10 cellular contexts compared by ENCODE assay signal in the genomic region with DNA sequence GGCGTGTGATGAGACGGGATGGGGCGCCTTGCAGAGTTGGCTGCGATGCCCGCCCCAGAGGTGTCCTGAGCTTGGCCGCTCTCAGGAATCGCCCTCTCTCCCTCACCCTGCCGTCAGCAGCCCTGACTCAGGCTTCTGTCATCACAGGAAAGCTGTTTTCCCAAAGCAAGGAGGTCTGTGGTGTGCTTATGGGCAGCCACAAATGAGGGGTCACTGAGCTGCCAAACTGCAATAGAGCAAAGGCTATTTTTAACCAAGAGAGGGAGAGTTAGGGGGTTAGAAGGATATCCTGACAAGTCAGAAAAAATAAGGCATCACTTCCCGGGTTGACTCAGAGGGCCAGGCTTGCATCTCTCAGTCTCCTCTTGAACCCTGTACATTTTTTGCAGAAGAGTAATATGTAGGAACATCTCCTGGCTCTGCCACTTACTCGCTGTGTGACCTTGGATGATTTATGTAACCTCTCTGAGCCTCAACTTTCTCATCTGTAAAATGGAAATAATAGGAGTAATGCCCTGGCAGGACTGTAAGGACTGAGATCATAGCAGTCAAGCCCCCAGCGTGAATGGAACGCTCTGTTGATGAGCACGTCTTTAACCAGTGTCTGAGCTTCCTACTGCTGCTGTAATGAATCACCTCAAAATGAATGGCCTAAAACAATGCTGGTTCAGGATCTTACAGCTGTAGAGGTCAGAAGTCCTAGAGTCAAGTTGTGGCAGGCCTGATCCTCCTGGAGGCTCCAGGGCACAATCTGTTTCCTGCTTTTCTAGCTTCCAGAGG.
DNase-seq lines count a peak whose midpoint lies in the region; ATAC-seq and TF ChIP-seq lines count a peak whose summit lies in the region.
"Had no signal": no experiment of that assay in that cellular context is flagged by ENCODE, and none has a peak within 500 bp of the region (broad histone marks: within the 10 kb centered on the region; RNA-seq: fewer than 3 reads in every experiment).

No MANE protein-coding gene starts in this region.

- peak; percentile 85 for ATAC-seq in HCT116
- ATAC-seq: stimulated activated naive CD8-positive, alpha-beta T cell treated with anti-CD3 and anti-CD28 coated beads, Interleukin-15, amount 100 ng/mL, for 72 hours had no signal

- BruUV-seq in HCT116 (replicated peaks; lab: Mats Ljungman, UMichigan), result no TSS peak

- POLR2A ChIA-PET in HCT116 (lab: Charles Lee), result no interaction called here

- DNase-seq in HCT116 (ENCODE audit: low read depth, low spot score) (peak; percentile 62), UCSD-AML1 (lab: John Stamatoyannopoulos, UW; ENCODE audit: unreplicated experiment) (peak; percentile 53), glomerular endothelial cell (ENCODE audit: extremely low read depth, low read depth, low spot score) (peak; percentile 93), stromal cell of bone marrow (ENCODE audit: low read depth) (peak; percentile 99), NCI-H1694 (lab: John Stamatoyannopoulos, UW) (no peak), head of caudate nucleus (no peak)
- DNase-seq in activated CD4-positive, CD25-positive, alpha-beta regulatory T cell (lab: John Stamatoyannopoulos, UW), result no peak
- DNase-seq: activated CD4-positive, alpha-beta T cell treated with anti-CD3 and anti-CD28 coated beads, Interleukin-2, amount 50 U/mL, for 4 hours; activated naive CD8-positive, alpha-beta T cell treated with anti-CD3 and anti-CD28 coated beads for 36 hours; stimulated activated naive CD8-positive, alpha-beta T cell treated with anti-CD3 and anti-CD28 coated beads, Interleukin-15, amount 100 ng/mL, for 72 hours had no signal

- H3K27me3 ChIP-seq in HCT116 (ENCODE audit: insufficient read depth, low read length), result no peaks in the 10 kb centered on the region

- no peaks in the 10 kb centered on the region for H3K9me2 ChIP-seq in HCT116 (ENCODE audit: insufficient read depth)

- no peak for TF ChIP-seq RAD21 in HCT116 (IDR thresholded peaks at IDR 0.05; ENCODE audit: low read depth)

- H4K20me1 ChIP-seq in HCT116 (ENCODE audit: insufficient read depth), result no peaks in the 10 kb centered on the region

- H3K4me2 ChIP-seq in HCT116 (ENCODE audit: low read length), result peak overlapping the region; percentile 57

- no peaks in the 10 kb centered on the region for H3K36me3 ChIP-seq in HCT116 (ENCODE audit: control insufficient read depth in 1 of 2, insufficient read depth in 2 of 2, low read length in 2 of 2)

- H2AFZ ChIP-seq in HCT116 (ENCODE audit: low read depth, low read length, poor library complexity, severe bottlenecking), result no peak overlapping the region

- peaks cover 4 to 30% of the 10 kb centered on the region in 2 experiments for H3K4me1 ChIP-seq in HCT116 (ENCODE audit: control insufficient read depth in 1 of 2, insufficient read depth in 2 of 2, low read length in 2 of 2)

- H3K4me3 ChIP-seq in HCT116 (replicated peaks in 1 of 2; ENCODE audit: low read depth in 1 of 2, low read length in 2 of 2), result no peak overlapping the region; a peak in 1 of 4 replicates

- RAD21 ChIA-PET in HCT116 (lab: Charles Lee; ENCODE audit: low non-redundant PET in 1 of 2, low total read pairs in 2 of 2, uncharacterized antibody in 2 of 2, unreplicated experiment in 2 of 2), result no interaction called here

- H3K9ac ChIP-seq in HCT116 (ENCODE audit: low read length), result 0 out of 2 replicates have a peak overlapping the region, but pooled peaks have one; percentile 14

- TF ChIP-seq CTCF in HCT116 (IDR thresholded peaks at IDR 0.05 in 2 of 3, conservative IDR thresholded peaks at IDR 0.05 in 1 of 3; ENCODE audit: borderline replicate concordance in 1 of 3, insufficient read depth in 1 of 3, low read depth in 2 of 3, low read length in 2 of 3), result no peak

- intact Hi-C loops in HCT116 (cut with micrococcal nuclease) (no loop called here), head of caudate nucleus (cut with DNase I) (no loop called here)

- no peak overlapping the region for H3K27ac ChIP-seq in HCT116 (ENCODE audit: low read depth, low read length)

- no peaks in the 10 kb centered on the region for H3K9me3 ChIP-seq in HCT116 (ENCODE audit: control insufficient read depth in 1 of 2, insufficient read depth in 1 of 2, low read depth in 1 of 2, low read length in 2 of 2)

- CTCF ChIA-PET in HCT116 (lab: Charles Lee), result interaction anchor here (1.0 kb wide), 1 partner anchor 373 kb away, joined by 3 read pairs; no protein-coding TSS in a partner anchor

- no peaks in the 10 kb centered on the region for H3K79me2 ChIP-seq in HCT116 (ENCODE audit: insufficient read depth, low read length)

- no peak for TF ChIP-seq POLR2A in HCT116 (IDR thresholded peaks at IDR 0.05; ENCODE audit: borderline replicate concordance, extremely low read depth, insufficient read depth, insufficient read length)

TF ChIP-seq in HCT116, 20 proteins besides CTCF, POLR2A, EP300 and RAD21:
- TF ChIP-seq, protein P1, sequence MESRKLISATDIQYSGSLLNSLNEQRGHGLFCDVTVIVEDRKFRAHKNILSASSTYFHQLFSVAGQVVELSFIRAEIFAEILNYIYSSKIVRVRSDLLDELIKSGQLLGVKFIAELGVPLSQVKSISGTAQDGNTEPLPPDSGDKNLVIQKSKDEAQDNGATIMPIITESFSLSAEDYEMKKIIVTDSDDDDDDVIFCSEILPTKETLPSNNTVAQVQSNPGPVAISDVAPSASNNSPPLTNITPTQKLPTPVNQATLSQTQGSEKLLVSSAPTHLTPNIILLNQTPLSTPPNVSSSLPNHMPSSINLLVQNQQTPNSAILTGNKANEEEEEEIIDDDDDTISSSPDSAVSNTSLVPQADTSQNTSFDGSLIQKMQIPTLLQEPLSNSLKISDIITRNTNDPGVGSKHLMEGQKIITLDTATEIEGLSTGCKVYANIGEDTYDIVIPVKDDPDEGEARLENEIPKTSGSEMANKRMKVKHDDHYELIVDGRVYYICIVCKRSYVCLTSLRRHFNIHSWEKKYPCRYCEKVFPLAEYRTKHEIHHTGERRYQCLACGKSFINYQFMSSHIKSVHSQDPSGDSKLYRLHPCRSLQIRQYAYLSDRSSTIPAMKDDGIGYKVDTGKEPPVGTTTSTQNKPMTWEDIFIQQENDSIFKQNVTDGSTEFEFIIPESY (IDR thresholded peaks at IDR 0.05; ENCODE audit: extremely low read depth, insufficient replicate concordance, low read length), result no peak
- TF ChIP-seq ZFX (IDR thresholded peaks at IDR 0.05), result no peak
- no peak for TF ChIP-seq YY1 (IDR thresholded peaks at IDR 0.05; ENCODE audit: extremely low read depth, insufficient replicate concordance, low read depth, low read length)
- TF ChIP-seq SRF (IDR thresholded peaks at IDR 0.05; ENCODE audit: low read depth), result 0 out of 2 replicates have a peak, but pooled peaks have one; percentile 52
- TF ChIP-seq CBX3 (IDR thresholded peaks at IDR 0.05; ENCODE audit: low read depth), result no peak
- TF ChIP-seq, protein P2, sequence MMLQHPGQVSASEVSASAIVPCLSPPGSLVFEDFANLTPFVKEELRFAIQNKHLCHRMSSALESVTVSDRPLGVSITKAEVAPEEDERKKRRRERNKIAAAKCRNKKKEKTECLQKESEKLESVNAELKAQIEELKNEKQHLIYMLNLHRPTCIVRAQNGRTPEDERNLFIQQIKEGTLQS (IDR thresholded peaks at IDR 0.05), result no peak
- no peak for TF ChIP-seq EGR1 (IDR thresholded peaks at IDR 0.05; ENCODE audit: low read depth)
- TF ChIP-seq, protein P3, sequence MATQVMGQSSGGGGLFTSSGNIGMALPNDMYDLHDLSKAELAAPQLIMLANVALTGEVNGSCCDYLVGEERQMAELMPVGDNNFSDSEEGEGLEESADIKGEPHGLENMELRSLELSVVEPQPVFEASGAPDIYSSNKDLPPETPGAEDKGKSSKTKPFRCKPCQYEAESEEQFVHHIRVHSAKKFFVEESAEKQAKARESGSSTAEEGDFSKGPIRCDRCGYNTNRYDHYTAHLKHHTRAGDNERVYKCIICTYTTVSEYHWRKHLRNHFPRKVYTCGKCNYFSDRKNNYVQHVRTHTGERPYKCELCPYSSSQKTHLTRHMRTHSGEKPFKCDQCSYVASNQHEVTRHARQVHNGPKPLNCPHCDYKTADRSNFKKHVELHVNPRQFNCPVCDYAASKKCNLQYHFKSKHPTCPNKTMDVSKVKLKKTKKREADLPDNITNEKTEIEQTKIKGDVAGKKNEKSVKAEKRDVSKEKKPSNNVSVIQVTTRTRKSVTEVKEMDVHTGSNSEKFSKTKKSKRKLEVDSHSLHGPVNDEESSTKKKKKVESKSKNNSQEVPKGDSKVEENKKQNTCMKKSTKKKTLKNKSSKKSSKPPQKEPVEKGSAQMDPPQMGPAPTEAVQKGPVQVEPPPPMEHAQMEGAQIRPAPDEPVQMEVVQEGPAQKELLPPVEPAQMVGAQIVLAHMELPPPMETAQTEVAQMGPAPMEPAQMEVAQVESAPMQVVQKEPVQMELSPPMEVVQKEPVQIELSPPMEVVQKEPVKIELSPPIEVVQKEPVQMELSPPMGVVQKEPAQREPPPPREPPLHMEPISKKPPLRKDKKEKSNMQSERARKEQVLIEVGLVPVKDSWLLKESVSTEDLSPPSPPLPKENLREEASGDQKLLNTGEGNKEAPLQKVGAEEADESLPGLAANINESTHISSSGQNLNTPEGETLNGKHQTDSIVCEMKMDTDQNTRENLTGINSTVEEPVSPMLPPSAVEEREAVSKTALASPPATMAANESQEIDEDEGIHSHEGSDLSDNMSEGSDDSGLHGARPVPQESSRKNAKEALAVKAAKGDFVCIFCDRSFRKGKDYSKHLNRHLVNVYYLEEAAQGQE (IDR thresholded peaks at IDR 0.05; ENCODE audit: low read depth), result no peak
- TF ChIP-seq ZNF274 (IDR thresholded peaks at IDR 0.05; ENCODE audit: low read depth, low read length), result no peak
- peak; percentile 64; the same call in 1 of the 2 replicates for TF ChIP-seq SP1 (IDR thresholded peaks at IDR 0.05; ENCODE audit: low read depth)
- peak; percentile 84 for TF ChIP-seq FOSL1 (IDR thresholded peaks at IDR 0.05; ENCODE audit: low read depth)
- 0 out of 2 replicates have a peak, but pooled peaks have one; percentile 38 for TF ChIP-seq CEBPB (IDR thresholded peaks at IDR 0.05; ENCODE audit: low read depth)
- TF ChIP-seq EZH2 (IDR thresholded peaks at IDR 0.05), result no peak
- TF ChIP-seq, protein P4, sequence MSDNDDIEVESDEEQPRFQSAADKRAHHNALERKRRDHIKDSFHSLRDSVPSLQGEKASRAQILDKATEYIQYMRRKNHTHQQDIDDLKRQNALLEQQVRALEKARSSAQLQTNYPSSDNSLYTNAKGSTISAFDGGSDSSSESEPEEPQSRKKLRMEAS (IDR thresholded peaks at IDR 0.05), result 0 out of 2 replicates have a peak, but pooled peaks have one; percentile 20
- no peak for TF ChIP-seq POLR2AphosphoS5 (IDR thresholded peaks at IDR 0.05; ENCODE audit: low read depth, low read length)
- no peak for TF ChIP-seq SIN3A (IDR thresholded peaks at IDR 0.05; ENCODE audit: low read depth)
- no peak for TF ChIP-seq TCF7L2 (IDR thresholded peaks at IDR 0.05; ENCODE audit: borderline replicate concordance, extremely low read depth, insufficient read depth, insufficient read length)
- no peak for TF ChIP-seq ELF1 (IDR thresholded peaks at IDR 0.05; ENCODE audit: borderline replicate concordance, low read depth)
- no peak for TF ChIP-seq EZH2phosphoT487 (IDR thresholded peaks at IDR 0.05; ENCODE audit: borderline replicate concordance)
- peak; percentile 59 for TF ChIP-seq JUND (IDR thresholded peaks at IDR 0.05)

Comparison
In these comparisons a context has a peak if more than half of its experiments do, and no peak if none do; other contexts are left out.
1. DNase-seq: peak in HCT116 (single experiment), UCSD-AML1 (single experiment), glomerular endothelial cell (single experiment) and stromal cell of bone marrow (single experiment); none in NCI-H1694 (single experiment), activated CD4-positive, CD25-positive, alpha-beta regulatory T cell (0 of 4) and head of caudate nucleus (0 of 42).